Comparison of ENCODE assay signal across 1 cellular context in the genomic region with DNA sequence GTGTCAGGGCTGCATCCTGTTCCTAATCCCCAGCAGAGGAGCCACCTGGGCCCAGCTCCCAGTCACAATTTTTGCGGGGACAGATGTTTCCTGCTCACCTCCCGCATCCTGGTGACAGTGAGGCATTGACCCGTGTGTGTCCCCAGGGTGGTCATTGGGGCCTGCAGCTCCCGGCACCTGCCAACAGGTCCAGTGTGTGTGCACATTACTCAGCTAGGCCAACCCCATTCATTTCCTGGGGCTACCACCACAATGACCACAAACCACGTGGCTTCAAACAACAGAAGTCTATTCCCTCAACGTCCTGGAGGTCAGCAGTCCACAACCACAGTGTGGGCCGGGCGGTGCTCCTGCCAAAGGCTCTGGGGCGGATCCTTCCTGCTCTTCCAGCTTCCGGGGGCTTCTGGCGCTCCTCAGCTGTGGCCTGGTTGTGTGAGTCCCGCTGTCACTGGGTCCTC.
A peak's percentile ranks its signal among the peaks of the same experiment; 100 is the strongest.
TF ChIP-seq lines count a peak whose summit lies in the region.

No MANE protein-coding gene starts in this region.

TF ChIP-seq in GM12878, 131 proteins besides CTCF, POLR2A, EP300 and RAD21 (continued from another document):
- TF ChIP-seq EED (IDR thresholded peaks at IDR 0.05; ENCODE audit: low read depth) (no peak; the same call in 1 of the 2 replicates), HCFC1 (IDR thresholded peaks at IDR 0.05; ENCODE audit: low read length) (no peak), FOS (IDR thresholded peaks at IDR 0.05; ENCODE audit: borderline replicate concordance, extremely low read depth, insufficient read length) (no peak), NR2C1 (IDR thresholded peaks at IDR 0.05) (no peak), TBL1XR1 (IDR thresholded peaks at IDR 0.05; ENCODE audit: low read depth, low read length) (no peak), TCF12 (IDR thresholded peaks at IDR 0.05; ENCODE audit: low read depth, low read length) (peak; percentile 25; the same call in 1 of the 2 replicates), RUNX3 (IDR thresholded peaks at IDR 0.05; ENCODE audit: low read length) (peak; percentile 90)
- TF ChIP-seq, protein P1, sequence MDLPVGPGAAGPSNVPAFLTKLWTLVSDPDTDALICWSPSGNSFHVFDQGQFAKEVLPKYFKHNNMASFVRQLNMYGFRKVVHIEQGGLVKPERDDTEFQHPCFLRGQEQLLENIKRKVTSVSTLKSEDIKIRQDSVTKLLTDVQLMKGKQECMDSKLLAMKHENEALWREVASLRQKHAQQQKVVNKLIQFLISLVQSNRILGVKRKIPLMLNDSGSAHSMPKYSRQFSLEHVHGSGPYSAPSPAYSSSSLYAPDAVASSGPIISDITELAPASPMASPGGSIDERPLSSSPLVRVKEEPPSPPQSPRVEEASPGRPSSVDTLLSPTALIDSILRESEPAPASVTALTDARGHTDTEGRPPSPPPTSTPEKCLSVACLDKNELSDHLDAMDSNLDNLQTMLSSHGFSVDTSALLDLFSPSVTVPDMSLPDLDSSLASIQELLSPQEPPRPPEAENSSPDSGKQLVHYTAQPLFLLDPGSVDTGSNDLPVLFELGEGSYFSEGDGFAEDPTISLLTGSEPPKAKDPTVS (IDR thresholded peaks at IDR 0.05; ENCODE audit: low read depth, low read length): no peak
- TF ChIP-seq, protein P2, sequence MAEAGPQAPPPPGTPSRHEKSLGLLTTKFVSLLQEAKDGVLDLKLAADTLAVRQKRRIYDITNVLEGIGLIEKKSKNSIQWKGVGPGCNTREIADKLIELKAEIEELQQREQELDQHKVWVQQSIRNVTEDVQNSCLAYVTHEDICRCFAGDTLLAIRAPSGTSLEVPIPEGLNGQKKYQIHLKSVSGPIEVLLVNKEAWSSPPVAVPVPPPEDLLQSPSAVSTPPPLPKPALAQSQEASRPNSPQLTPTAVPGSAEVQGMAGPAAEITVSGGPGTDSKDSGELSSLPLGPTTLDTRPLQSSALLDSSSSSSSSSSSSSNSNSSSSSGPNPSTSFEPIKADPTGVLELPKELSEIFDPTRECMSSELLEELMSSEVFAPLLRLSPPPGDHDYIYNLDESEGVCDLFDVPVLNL (IDR thresholded peaks at IDR 0.05; ENCODE audit: low read depth, low read length): no peak
TF ChIP-seq in GM12878: peak in this region for 4.
